Comparison of ENCODE assay signal across 1 cellular context in the genomic region with DNA sequence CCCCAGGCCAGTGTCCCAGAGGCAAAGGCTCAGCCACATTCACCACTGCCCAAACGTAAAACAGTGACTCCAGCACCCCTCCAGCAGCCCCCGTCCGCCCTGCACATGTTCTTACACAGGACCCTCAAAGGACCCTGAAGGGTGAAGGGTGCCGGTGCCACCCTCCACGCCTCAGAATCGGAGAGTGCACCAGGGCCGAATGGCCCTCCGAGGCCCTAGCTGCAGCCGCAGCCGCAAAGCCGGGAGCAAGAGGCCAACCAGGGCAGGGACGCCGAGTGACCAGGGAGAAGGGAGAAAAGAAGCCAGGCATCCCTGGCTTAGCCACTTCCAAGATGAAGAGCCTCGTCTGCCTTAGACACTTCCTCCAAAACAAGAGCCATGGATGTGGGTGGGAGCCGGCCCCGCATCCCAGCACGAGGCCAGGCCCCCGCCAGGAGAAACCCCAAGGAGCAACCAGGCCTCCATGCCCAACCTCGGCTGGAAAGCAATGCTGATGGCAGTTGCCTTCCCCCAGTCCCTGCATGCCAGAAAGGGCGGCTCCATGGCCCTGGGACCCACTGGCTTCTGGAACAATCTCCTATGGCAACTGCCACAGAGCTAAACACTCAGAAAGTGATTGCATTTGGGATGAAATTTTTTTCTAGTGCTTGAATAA.
TF ChIP-seq lines count a peak whose summit lies in the region.

No MANE protein-coding gene starts in this region.

TF ChIP-seq in SK-N-SH, 30 proteins besides CTCF, POLR2A, EP300 and RAD21 (continued from another document):
- TF ChIP-seq USF1 (IDR thresholded peaks at IDR 0.05; ENCODE audit: borderline replicate concordance, low read depth) (no peak), PBX3 (IDR thresholded peaks at IDR 0.05) (no peak), EZH2phosphoT487 (IDR thresholded peaks at IDR 0.05; ENCODE audit: borderline replicate concordance, low read depth) (no peak), RXRA (IDR thresholded peaks at IDR 0.05; ENCODE audit: borderline replicate concordance, low read depth) (no peak), POLR2AphosphoS5 (IDR thresholded peaks at IDR 0.05; ENCODE audit: low read depth, low read length) (no peak), RFX5 (IDR thresholded peaks at IDR 0.05; ENCODE audit: low read length) (no peak), GATA2 (CRISPR knock-in tag; IDR thresholded peaks at IDR 0.05) (no peak), MEF2A (IDR thresholded peaks at IDR 0.05; ENCODE audit: borderline replicate concordance, low read depth) (no peak), NRF1 (IDR thresholded peaks at IDR 0.05; ENCODE audit: low read depth, low read length) (no peak), SMC3 (IDR thresholded peaks at IDR 0.05; ENCODE audit: low read depth, low read length) (no peak), USF2 (IDR thresholded peaks at IDR 0.05; ENCODE audit: borderline replicate concordance, low read depth, low read length) (no peak), FOXJ3 (CRISPR knock-in tag; IDR thresholded peaks at IDR 0.05) (no peak), FOSL2 (IDR thresholded peaks at IDR 0.05; ENCODE audit: borderline replicate concordance, low read depth) (no peak), CHD2 (IDR thresholded peaks at IDR 0.05; ENCODE audit: low read length, partially characterized antibody) (no peak), TCF12 (IDR thresholded peaks at IDR 0.05) (no peak), REST (IDR thresholded peaks at IDR 0.05; ENCODE audit: low read depth, low read length) (no peak), ZBTB33 (IDR thresholded peaks at IDR 0.05; ENCODE audit: borderline replicate concordance, low read depth) (no peak)
